In the genomic region with DNA sequence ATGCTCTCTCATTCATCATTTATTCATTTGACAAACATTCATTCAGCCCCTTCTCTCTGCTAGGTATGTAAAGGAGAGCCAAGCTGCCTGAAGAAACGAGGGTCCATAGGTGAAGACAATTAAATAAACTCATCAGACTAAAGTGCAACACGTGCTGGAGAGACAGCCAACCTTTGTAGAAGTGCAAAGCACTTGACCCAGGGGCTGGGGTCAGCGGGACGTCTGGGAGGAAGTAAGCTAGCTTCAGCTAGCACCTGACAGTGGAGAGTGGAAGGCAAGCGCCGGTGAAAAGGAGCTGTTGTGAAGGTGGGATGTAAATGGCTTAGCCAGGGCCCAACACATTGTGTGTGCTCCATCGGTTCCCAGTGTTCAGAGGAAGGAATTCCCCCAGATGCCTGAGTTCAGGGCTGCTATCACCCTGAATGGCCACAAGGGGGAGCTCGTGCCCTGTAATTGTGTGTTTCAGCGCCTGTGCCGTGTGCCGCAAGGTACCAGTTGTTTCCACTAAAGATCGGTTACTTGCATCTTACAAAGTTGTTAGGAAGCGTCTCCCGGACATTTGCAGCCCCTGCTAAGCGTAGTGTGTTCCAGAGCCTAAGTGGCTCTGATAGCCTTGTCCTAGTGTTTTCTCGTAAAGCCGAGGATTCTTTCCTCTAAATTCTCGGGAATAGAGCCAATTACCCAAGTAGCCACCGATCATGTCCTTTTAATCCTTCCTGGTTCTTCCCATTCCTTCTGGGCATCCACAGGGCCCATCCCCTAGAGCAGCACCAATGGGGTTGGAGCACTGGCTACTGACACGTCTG, we compare ENCODE assay signal across 7 cellular contexts. TPM values are rescaled to one million over a fixed set of nuclear protein-coding genes. Genes with fewer than 3 reads are reported as not detected.
DNase-seq lines count a peak whose midpoint lies in the region; ATAC-seq and TF ChIP-seq lines count a peak whose summit lies in the region.

No MANE protein-coding gene starts in this region.

- peak; percentile 98 for TF ChIP-seq CTCF in GM12865 (IDR thresholded peaks at IDR 0.05; ENCODE audit: insufficient read depth, low read depth, low read length, missing control alignments)
- peak; percentile 97 for TF ChIP-seq CTCF in retinal pigment epithelial cell (conservative IDR thresholded peaks at IDR 0.05; ENCODE audit: low read depth, low read length)

- no peaks in the 10 kb centered on the region for H3K27me3 ChIP-seq in right cardiac atrium (ENCODE audit: control insufficient read depth, insufficient read depth)

- H3K9me3 ChIP-seq in T-helper 17 cell (ENCODE audit: control insufficient read depth, low read length, poor library complexity, severe bottlenecking) (no peaks in the 10 kb centered on the region), right cardiac atrium (ENCODE audit: control insufficient read depth, low read length) (no peaks in the 10 kb centered on the region)

- H3K27me3 Mint-ChIP-seq in T-helper 17 cell = peaks cover 63% of the 10 kb centered on the region

- WGBS in right cardiac atrium = 3% methylated on average over 20 of the region's 20 CpGs

- H3K4me1 ChIP-seq in right cardiac atrium (ENCODE audit: control insufficient read depth, insufficient read depth, low read length) = no peaks in the 10 kb centered on the region

- ATAC-seq in T-helper 17 cell (peak; percentile 95), right cardiac atrium (peak; percentile 86 to 89), GM19395 (IDR thresholded peaks at IDR 0.05; ENCODE audit: unreplicated experiment) (no peak)

- peaks cover 23% of the 10 kb centered on the region for H3K4me1 Mint-ChIP-seq in T-helper 17 cell

- H3K27ac Mint-ChIP-seq in T-helper 17 cell = no peak overlapping the region

- peaks cover 2% of the 10 kb centered on the region for H3K36me3 Mint-ChIP-seq in T-helper 17 cell (ENCODE audit: low read depth)

- no peak overlapping the region for H3K27ac ChIP-seq in right cardiac atrium (ENCODE audit: low read length)

- intact Hi-C loops in right cardiac atrium (cut with DNase I) = loop anchor here in 1 of 4 donors (5.0 kb wide), 1 partner anchor 411 kb away; no protein-coding TSS in a partner anchor

- no peak overlapping the region for H3K4me3 Mint-ChIP-seq in T-helper 17 cell

- DNase-seq in GM12865 (ENCODE audit: low read depth) = peak; percentile 74
- peak; percentile 53 for DNase-seq in NCI-H1092 (lab: John Stamatoyannopoulos, UW)
- peak; percentile 52 to 63 (median 55) for DNase-seq in T-helper 17 cell
- peak in 47 of 56 donors; percentile 2 to 69 (median 33) for DNase-seq in amygdala (lab: John Stamatoyannopoulos, UW)
- peak; percentile 52 to 77 (median 71) for DNase-seq in right cardiac atrium
- DNase-seq in retinal pigment epithelial cell (ENCODE audit: low read depth) = peak; percentile 33

- H3K4me3 ChIP-seq in GM12865 (ENCODE audit: low read depth, low read length) = no peak overlapping the region
- peak overlapping the region; percentile 42 for H3K4me3 ChIP-seq in right cardiac atrium (ENCODE audit: low read length)
- H3K4me3 ChIP-seq in retinal pigment epithelial cell (ENCODE audit: low read length) = peak overlapping the region; percentile 54

RNA-seq across cellular contexts. Expression of a gene that starts 30.6 kb away (rescaled TPM):
- total RNA-seq in T-helper 17 cell (not detected), right cardiac atrium (1 to 10 TPM in 3 of 4 donors, under 1 TPM in 1; 0.09 to 1.2 (median 1.0) TPM)
- polyA plus RNA-seq in right cardiac atrium = 0.52 TPM
